12 cellular contexts compared by ENCODE assay signal in the genomic region with DNA sequence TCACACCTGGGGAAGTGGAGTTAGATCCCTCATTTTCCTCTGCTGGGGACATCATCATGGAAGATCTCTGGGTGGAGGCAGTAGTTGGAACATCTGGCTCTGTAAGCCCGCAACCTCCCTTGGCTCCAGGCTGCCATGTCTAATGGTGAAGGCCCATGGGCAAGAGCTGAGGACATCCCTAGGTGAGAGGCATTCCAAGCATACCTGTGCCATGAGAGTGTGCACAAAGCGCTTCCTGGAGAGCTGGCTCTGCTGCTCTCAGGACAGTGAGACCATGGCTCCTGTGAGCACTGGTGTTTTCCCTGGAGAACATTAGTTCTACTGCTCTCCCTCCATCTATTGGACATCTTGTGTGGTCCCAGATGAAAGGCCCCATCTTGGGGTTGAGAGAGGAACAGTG. TPM values are rescaled to one million over a fixed set of nuclear protein-coding genes. Genes with fewer than 3 reads are reported as not detected.
DNase-seq lines count a peak whose midpoint lies in the region; ATAC-seq and TF ChIP-seq lines count a peak whose summit lies in the region.
"Had no signal": no experiment of that assay in that cellular context is flagged by ENCODE, and none has a peak within 500 bp of the region (broad histone marks: within the 10 kb centered on the region; RNA-seq: fewer than 3 reads in every experiment).

No MANE protein-coding gene starts in this region.

- no peak overlapping the region for H2AFZ ChIP-seq in neural progenitor cell (replicated peaks)

- no peak overlapping the region for H3K9ac ChIP-seq in neural progenitor cell

- peaks cover 22% of the 10 kb centered on the region for H4K20me1 ChIP-seq in neural progenitor cell (ENCODE audit: low read depth)

- H3K27ac ChIP-seq in CD8-positive, alpha-beta T cell (ENCODE audit: low read depth, low read length): peak overlapping the region; percentile 3
- H3K27ac ChIP-seq in HL-60 (replicated peaks) (peak overlapping the region; percentile 25; the same call in 1 of the 2 replicates), neural progenitor cell (peak overlapping the region; percentile 99), SJCRH30 (no peak overlapping the region)

- H3K4me2 ChIP-seq in neural progenitor cell: peak overlapping the region; percentile 80

- peak overlapping the region; percentile 66 for H3K4me3 Mint-ChIP-seq in CD8-positive, alpha-beta T cell
- H3K4me3 Mint-ChIP-seq in brain (no peak overlapping the region), neural progenitor cell (peak overlapping the region; percentile 50)

- no peak for ATAC-seq in CD8-positive, alpha-beta T cell
- ATAC-seq: Panc1, sciatic nerve had no signal

- H3K27ac Mint-ChIP-seq in CD8-positive, alpha-beta T cell: peak overlapping the region; percentile 84
- H3K27ac Mint-ChIP-seq in brain (peak overlapping the region in 3 of 5 experiments; percentile 85 to 92 (median 90)), neural progenitor cell (peak overlapping the region; percentile 92)

- peaks cover 79% of the 10 kb centered on the region for H3K4me1 ChIP-seq in CD8-positive, alpha-beta T cell (ENCODE audit: insufficient read depth, low read length)
- H3K4me1 ChIP-seq in neural progenitor cell: peaks cover 43% of the 10 kb centered on the region
- H3K4me1 ChIP-seq in SJCRH30: no peaks in the 10 kb centered on the region

- no peaks in the 10 kb centered on the region for H3K36me3 ChIP-seq in CD8-positive, alpha-beta T cell (ENCODE audit: insufficient read depth, low read length)
- H3K36me3 ChIP-seq in neural progenitor cell (no peaks in the 10 kb centered on the region), SJCRH30 (no peaks in the 10 kb centered on the region)

- H3K4me3 ChIP-seq in CD8-positive, alpha-beta T cell (ENCODE audit: low read depth, low read length): no peak overlapping the region
- H3K4me3 ChIP-seq in HL-60 (replicated peaks; ENCODE audit: insufficient read depth, low read length) (no peak overlapping the region), neural progenitor cell (no peak overlapping the region), SJCRH30 (no peak overlapping the region)

- no peaks in the 10 kb centered on the region for H3K9me3 ChIP-seq in CD8-positive, alpha-beta T cell (ENCODE audit: low read length)
- H3K9me3 ChIP-seq in neural progenitor cell (ENCODE audit: low read depth) (no peaks in the 10 kb centered on the region), SJCRH30 (replicated peaks) (no peaks in the 10 kb centered on the region)

- H3K27me3 ChIP-seq in CD8-positive, alpha-beta T cell (ENCODE audit: insufficient read depth, low read length): no peaks in the 10 kb centered on the region
- H3K27me3 ChIP-seq in HL-60 (ENCODE audit: insufficient read depth, poor library complexity, severe bottlenecking) (no peaks in the 10 kb centered on the region), neural progenitor cell (no peaks in the 10 kb centered on the region), SJCRH30 (no peaks in the 10 kb centered on the region)

- peaks cover 50% of the 10 kb centered on the region for H3K79me2 ChIP-seq in neural progenitor cell (ENCODE audit: low read depth)

- H3K36me3 Mint-ChIP-seq in CD8-positive, alpha-beta T cell: peaks cover 30% of the 10 kb centered on the region
- H3K36me3 Mint-ChIP-seq in brain (no peaks in the 10 kb centered on the region), neural progenitor cell (peaks cover 13% of the 10 kb centered on the region)

- CTCF ChIA-PET in CD8-positive, alpha-beta T cell (lab: Charles Lee): interaction anchor here (0.8 to 1.0 kb wide), 2 partner anchors 9 to 11 kb away, joined by 3 to 6 read pairs; no protein-coding TSS in a partner anchor

- intact Hi-C loops in CD8-positive, alpha-beta T cell (cut with DNase I, micrococcal nuclease): no loop called here

- no peaks in the 10 kb centered on the region for H3K9me3 Mint-ChIP-seq in CD8-positive, alpha-beta T cell
- H3K9me3 Mint-ChIP-seq in brain (no peaks in the 10 kb centered on the region), neural progenitor cell (no peaks in the 10 kb centered on the region)

- no peaks in the 10 kb centered on the region for H3K27me3 Mint-ChIP-seq in CD8-positive, alpha-beta T cell (ENCODE audit: low read depth)
- H3K27me3 Mint-ChIP-seq in brain: peaks cover 3% of the 10 kb centered on the region
- peaks cover 4% of the 10 kb centered on the region for H3K27me3 Mint-ChIP-seq in neural progenitor cell (ENCODE audit: insufficient read depth, low read depth)

- no peak for DNase-seq in CD8-positive, alpha-beta T cell
- no peak for DNase-seq in HL-60 (ENCODE audit: low read depth in 1 of 2, low spot score in 1 of 2)
- DNase-seq in neural progenitor cell (ENCODE audit: low spot score): no peak
- DNase-seq in SJCRH30: no peak
- no peak for DNase-seq in NCI-H748 treated with DMSO at 0.1 percent for 48 hours (lab: John Stamatoyannopoulos, UW)
- no peak for DNase-seq in superior temporal gyrus (ENCODE audit: extremely low spot score)
- no peak for DNase-seq in stimulated activated CD4-positive, alpha-beta T cell treated with anti-CD3 and anti-CD28 coated beads, Interleukin-4, amount 100 ng/mL, for 1 hour
- DNase-seq: NCI-H1436 had no signal

- POLR2A ChIA-PET in CD8-positive, alpha-beta T cell (lab: Charles Lee): interaction anchor here (1.2 kb wide), 1 partner anchor 57 kb away, joined by 3 read pairs; a partner anchor contains a TSS

- peaks cover 30% of the 10 kb centered on the region for H3F3A ChIP-seq in neural progenitor cell (ENCODE audit: low read depth)

- peaks cover 87% of the 10 kb centered on the region for H3K4me1 Mint-ChIP-seq in CD8-positive, alpha-beta T cell (ENCODE audit: low read depth)
- H3K4me1 Mint-ChIP-seq in brain (peaks cover 58% of the 10 kb centered on the region), neural progenitor cell (peaks cover 44% of the 10 kb centered on the region)

- no peak for TF ChIP-seq CTCF in CD8-positive, alpha-beta T cell (IDR thresholded peaks at IDR 0.05)
- no peak for TF ChIP-seq CTCF in HL-60 (IDR thresholded peaks at IDR 0.05; ENCODE audit: insufficient read depth, low read length)
- no peak for TF ChIP-seq CTCF in brain (conservative IDR thresholded peaks at IDR 0.05)
- no peak for TF ChIP-seq CTCF in neural progenitor cell (IDR thresholded peaks at IDR 0.05)

RNA-seq across cellular contexts. Expression of a gene that starts 7.7 kb away (rescaled TPM):
- total RNA-seq in CD8-positive, alpha-beta T cell: 10 to 100 TPM; 18.3 to 18.5 TPM
- 11.5 TPM for polyA plus RNA-seq in brain (ENCODE audit: insufficient read depth, low read depth, low replicate concordance)
- total RNA-seq in neural progenitor cell (ENCODE audit: low replicate concordance): 47.7 and 77.5 TPM in 2 replicates
- 24.1 and 24.2 TPM in 2 replicates for total RNA-seq in SJCRH30 (2014; rRNA removed; shearing (Covaris generic))

RNA-seq across cellular contexts. Expression of a gene that starts 13.1 kb away (rescaled TPM):
- 1 to 10 TPM; 4.7 to 5.6 TPM for total RNA-seq in CD8-positive, alpha-beta T cell
- polyA plus RNA-seq in brain (ENCODE audit: insufficient read depth, low read depth, low replicate concordance): 2.2 TPM
- 0.32 and 0.90 TPM in 2 replicates for total RNA-seq in neural progenitor cell (ENCODE audit: low replicate concordance)
- total RNA-seq in SJCRH30 (2014; rRNA removed; shearing (Covaris generic)): 8.4 and 8.6 TPM in 2 replicates

RNA-seq across cellular contexts. Expression of a gene that starts 50.1 kb away (rescaled TPM):
- 1 to 10 TPM; 2.8 to 3.0 TPM for total RNA-seq in CD8-positive, alpha-beta T cell
- polyA plus RNA-seq in brain (ENCODE audit: insufficient read depth, low read depth, low replicate concordance): 8.0 TPM
- 10.7 and 11.1 TPM in 2 replicates for total RNA-seq in neural progenitor cell (ENCODE audit: low replicate concordance)
- total RNA-seq in SJCRH30 (2014; rRNA removed; shearing (Covaris generic)): 0.08 TPM in 2 replicates
- total RNA-seq: lung microvascular endothelial cell had no signal

RNA-seq across cellular contexts. Expression of a gene that starts 55.3 kb away (rescaled TPM):
- 10 to 100 TPM; 11.1 to 12.5 TPM for total RNA-seq in CD8-positive, alpha-beta T cell
- polyA plus RNA-seq in brain (ENCODE audit: insufficient read depth, low read depth, low replicate concordance): 12.9 TPM
- total RNA-seq in neural progenitor cell (ENCODE audit: low replicate concordance): 9.3 and 20.8 TPM in 2 replicates
- 6.2 and 6.3 TPM in 2 replicates for total RNA-seq in SJCRH30 (2014; rRNA removed; shearing (Covaris generic))

RNA-seq across cellular contexts. Expression of a gene that starts 57.1 kb away (rescaled TPM):
- total RNA-seq in CD8-positive, alpha-beta T cell: 1 to 10 TPM; 5.4 to 5.5 TPM
- 13.4 TPM for polyA plus RNA-seq in brain (ENCODE audit: insufficient read depth, low read depth, low replicate concordance)
- 8.5 and 15.6 TPM in 2 replicates for total RNA-seq in neural progenitor cell (ENCODE audit: low replicate concordance)
- 1.1 and 2.4 TPM in 2 replicates for total RNA-seq in SJCRH30 (2014; rRNA removed; shearing (Covaris generic))

Comparison
In these comparisons a context has a peak if more than half of its experiments do, and no peak if none do; other contexts are left out.
1. H3K4me3 Mint-ChIP-seq: peak in CD8-positive, alpha-beta T cell (single experiment) and neural progenitor cell (single experiment); none in brain (0 of 5).
2. Peak in every context shown above with its lines, with median percentiles within 50 percentile points of each other: H3K27ac Mint-ChIP-seq.